Comparison of ENCODE assay signal across 8 cellular contexts in genomic region chrX:138128025-138128671, GRCh38.
DNase-seq lines count a peak whose midpoint lies in the region; ATAC-seq, FAIRE-seq and TF ChIP-seq lines count a peak whose summit lies in the region.

No MANE protein-coding gene starts in this region.

- H3K9me1 ChIP-seq in K562 (ENCODE audit: control insufficient read depth, insufficient read depth, low read length): no peaks in the 10 kb centered on the region

- FAIRE-seq in K562 (lab: Jason Lieb, UNC): peak; percentile 82

- peak; percentile 95 for ATAC-seq in GM18502 (IDR thresholded peaks at IDR 0.05; ENCODE audit: poor library complexity, unreplicated experiment)
- ATAC-seq in HG02763 (IDR thresholded peaks at IDR 0.05; ENCODE audit: unreplicated experiment): peak; percentile 92
- peak; percentile 88 for ATAC-seq in K562

- intact Hi-C loops in K562 (cut with micrococcal nuclease): loop anchor here (1.0 kb wide), 1 partner anchor 617 kb away; no protein-coding TSS in a partner anchor

- in situ Hi-C loops in Caki2 (cut with HindIII; ENCODE audit: low pct_unique_long_range_greater_than_20kb, low sequenced_read_pairs) (no loop called here), K562 (cut with MboI) (no loop called here)

- TF ChIP-seq EP300 in K562 (IDR thresholded peaks at IDR 0.05; ENCODE audit: low read length): no peak

- no peak overlapping the region for H3K27ac ChIP-seq in K562 (ENCODE audit: extremely low read depth, low read depth, low read length)
- no peak overlapping the region for H3K27ac ChIP-seq in effector memory CD4-positive, alpha-beta T cell (ENCODE audit: insufficient read depth, low read length, poor library complexity, severe bottlenecking)

- CTCF ChIA-PET in K562 (lab: Yijun Ruan, JAX; ENCODE audit: low intra/inter-chr PET ratio): interaction anchor here (1.3 kb wide), 1 partner anchor 616 kb away, joined by 3 read pairs; no protein-coding TSS in a partner anchor

- no peak overlapping the region for H3K4me3 ChIP-seq in K562
- H3K4me3 ChIP-seq in effector memory CD4-positive, alpha-beta T cell (ENCODE audit: insufficient read depth, low read depth, low read length, poor library complexity, severe bottlenecking): no peak overlapping the region

- 11% methylated on average over 8 of the region's 8 CpGs for WGBS in K562 (ENCODE audit: insufficient coverage, low coverage, missing lambda C conversion rate)

- no peak for TF ChIP-seq POLR2A in K562 (conservative IDR thresholded peaks at IDR 0.05)

- no peaks in the 10 kb centered on the region for H3K9me3 ChIP-seq in K562 (replicated peaks; ENCODE audit: control insufficient read depth, insufficient read depth, low read depth, low read length)
- no peaks in the 10 kb centered on the region for H3K9me3 ChIP-seq in effector memory CD4-positive, alpha-beta T cell (ENCODE audit: control insufficient read depth, low read length)

- no peak overlapping the region for H3K9ac ChIP-seq in K562 (ENCODE audit: insufficient read depth in 1 of 2, low read depth in 2 of 2, low read length in 2 of 2)

- no TSS peak for BruUV-seq in K562 (replicated peaks; lab: Mats Ljungman, UMichigan)

- H3K27me3 ChIP-seq in K562 (ENCODE audit: control insufficient read depth in 2 of 2, insufficient read depth in 2 of 2, low read length in 2 of 2): no peaks in the 10 kb centered on the region
- no peaks in the 10 kb centered on the region for H3K27me3 ChIP-seq in effector memory CD4-positive, alpha-beta T cell (replicated peaks; ENCODE audit: control insufficient read depth, insufficient read depth, low read length, poor library complexity, severe bottlenecking)

- no peak overlapping the region for H2AFZ ChIP-seq in K562 (ENCODE audit: low read depth, low read length)

- POLR2A ChIA-PET in K562 (lab: Yijun Ruan, JAX): no interaction called here

- H3K4me2 ChIP-seq in K562 (ENCODE audit: insufficient read depth, low read length): no peak overlapping the region

- H3K4me1 ChIP-seq in K562 (replicated peaks in 1 of 2; ENCODE audit: control insufficient read depth in 2 of 2, insufficient read depth in 2 of 2, low read length in 2 of 2): no peaks in the 10 kb centered on the region
- no peaks in the 10 kb centered on the region for H3K4me1 ChIP-seq in effector memory CD4-positive, alpha-beta T cell (ENCODE audit: control insufficient read depth, insufficient read depth, low read length, poor library complexity, severe bottlenecking)

- no peaks in the 10 kb centered on the region for H3K36me3 ChIP-seq in K562 (ENCODE audit: control insufficient read depth, insufficient read depth, low read length)
- H3K36me3 ChIP-seq in effector memory CD4-positive, alpha-beta T cell (ENCODE audit: control insufficient read depth, insufficient read depth, low read length): no peaks in the 10 kb centered on the region

- no peaks in the 10 kb centered on the region for H4K20me1 ChIP-seq in K562 (replicated peaks; ENCODE audit: control insufficient read depth, insufficient read depth, low read length)

- TF ChIP-seq CTCF in K562 (IDR thresholded peaks at IDR 0.05 in 2 of 3, conservative IDR thresholded peaks at IDR 0.05 in 1 of 3; ENCODE audit: insufficient read depth in 2 of 3, low read depth in 1 of 3, low read length in 3 of 3): peak; percentile 38 to 60 (median 59); a peak in 5 of 6 replicates

- TF ChIP-seq RAD21 in K562 (CRISPR knock-in tag; conservative IDR thresholded peaks at IDR 0.05 in 1 of 2, IDR thresholded peaks at IDR 0.05 in 1 of 2): peak in 1 of 2 experiments; percentile 49; a peak in 3 of 4 replicates

- no peaks in the 10 kb centered on the region for H3K79me2 ChIP-seq in K562 (ENCODE audit: control insufficient read depth, insufficient read depth, low read length)

- DNase-seq in Caki2 (ENCODE audit: low read depth): peak; percentile 7
- peak; percentile 0 for DNase-seq in NCI-H1694 treated with DMSO at 0.1 percent for 48 hours (lab: John Stamatoyannopoulos, UW)
- DNase-seq in K562 (ENCODE audit: extremely low read depth in 1 of 4, low spot score in 3 of 4): peak; percentile 16 to 34 (median 22)
- DNase-seq in medulla oblongata (ENCODE audit: extremely low spot score): peak; percentile 15
- DNase-seq in 8988T: no peak
- DNase-seq in effector memory CD4-positive, alpha-beta T cell: no peak

TF ChIP-seq in K562, 482 proteins besides CTCF, POLR2A, EP300 and RAD21 (continues in another document):
- TF ChIP-seq TOE1 (IDR thresholded peaks at IDR 0.05; ENCODE audit: borderline replicate concordance) (no peak), TOE1 (CRISPR knock-in tag; IDR thresholded peaks at IDR 0.05; ENCODE audit: borderline replicate concordance, low read depth) (no peak), THRAP3 (IDR thresholded peaks at IDR 0.05; ENCODE audit: borderline replicate concordance) (no peak), IFI16 (CRISPR knock-in tag; IDR thresholded peaks at IDR 0.05) (no peak), KAT8 (IDR thresholded peaks at IDR 0.05; ENCODE audit: low read depth) (no peak), UBTF (IDR thresholded peaks at IDR 0.05; ENCODE audit: borderline replicate concordance in 1 of 2, low read depth in 2 of 2, low read length in 2 of 2) (no peak), HLTF (IDR thresholded peaks at IDR 0.05) (no peak), ZBTB7A (IDR thresholded peaks at IDR 0.05; ENCODE audit: borderline replicate concordance, control insufficient read depth, low read depth, low read length) (no peak), PATZ1 (CRISPR knock-in tag; IDR thresholded peaks at IDR 0.05; ENCODE audit: borderline replicate concordance) (no peak), TAL1 (IDR thresholded peaks at IDR 0.05) (no peak), NUFIP1 (IDR thresholded peaks at IDR 0.05; ENCODE audit: partially characterized antibody) (no peak)
- TF ChIP-seq, protein P1, sequence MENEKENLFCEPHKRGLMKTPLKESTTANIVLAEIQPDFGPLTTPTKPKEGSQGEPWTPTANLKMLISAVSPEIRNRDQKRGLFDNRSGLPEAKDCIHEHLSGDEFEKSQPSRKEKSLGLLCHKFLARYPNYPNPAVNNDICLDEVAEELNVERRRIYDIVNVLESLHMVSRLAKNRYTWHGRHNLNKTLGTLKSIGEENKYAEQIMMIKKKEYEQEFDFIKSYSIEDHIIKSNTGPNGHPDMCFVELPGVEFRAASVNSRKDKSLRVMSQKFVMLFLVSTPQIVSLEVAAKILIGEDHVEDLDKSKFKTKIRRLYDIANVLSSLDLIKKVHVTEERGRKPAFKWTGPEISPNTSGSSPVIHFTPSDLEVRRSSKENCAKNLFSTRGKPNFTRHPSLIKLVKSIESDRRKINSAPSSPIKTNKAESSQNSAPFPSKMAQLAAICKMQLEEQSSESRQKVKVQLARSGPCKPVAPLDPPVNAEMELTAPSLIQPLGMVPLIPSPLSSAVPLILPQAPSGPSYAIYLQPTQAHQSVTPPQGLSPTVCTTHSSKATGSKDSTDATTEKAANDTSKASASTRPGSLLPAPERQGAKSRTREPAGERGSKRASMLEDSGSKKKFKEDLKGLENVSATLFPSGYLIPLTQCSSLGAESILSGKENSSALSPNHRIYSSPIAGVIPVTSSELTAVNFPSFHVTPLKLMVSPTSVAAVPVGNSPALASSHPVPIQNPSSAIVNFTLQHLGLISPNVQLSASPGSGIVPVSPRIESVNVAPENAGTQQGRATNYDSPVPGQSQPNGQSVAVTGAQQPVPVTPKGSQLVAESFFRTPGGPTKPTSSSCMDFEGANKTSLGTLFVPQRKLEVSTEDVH (IDR thresholded peaks at IDR 0.05; ENCODE audit: low read depth, partially characterized antibody): no peak

Comparison
In these comparisons a context has a peak if more than half of its experiments do, and no peak if none do; other contexts are left out.
1. DNase-seq: peak in Caki2 (single experiment), NCI-H1694 treated with DMSO at 0.1 percent for 48 hours (single experiment), K562 (4 of 4) and medulla oblongata (single experiment); none in 8988T (single experiment) and effector memory CD4-positive, alpha-beta T cell (0 of 3).
2. Peak in every context shown above with its lines, with median percentiles within 50 percentile points of each other: ATAC-seq.